In genomic region chr2:24009680-24010476, GRCh38 we compare ENCODE assay signal across 1 cellular context.
TF ChIP-seq lines count a peak whose summit lies in the region.

Gene MFSD2B (plus strand): TSS chr2:24010085. CDS start chr2:24010097, 12 bp downstream.

TF ChIP-seq in endothelial cell of umbilical vein, 7 proteins besides CTCF, POLR2A, EP300 and RAD21 (continued from another document):
- TF ChIP-seq MAX (IDR thresholded peaks at IDR 0.05; ENCODE audit: insufficient read depth, insufficient read length): no peak
- TF ChIP-seq POLR2AphosphoS5 (IDR thresholded peaks at IDR 0.05; ENCODE audit: insufficient read depth, low read depth, low read length): no peak
- no peak for TF ChIP-seq FOS (IDR thresholded peaks at IDR 0.05; ENCODE audit: borderline replicate concordance, insufficient read depth, low read length)
- TF ChIP-seq JUN (IDR thresholded peaks at IDR 0.05; ENCODE audit: borderline replicate concordance, insufficient read depth, insufficient read length, low read depth): no peak
